ENCODE assay signal across 7 cellular contexts in genomic region chr19:14249891-14250290, GRCh38. TPM values are rescaled to one million over a fixed set of nuclear protein-coding genes. Genes with fewer than 3 reads are reported as not detected.
DNase-seq lines count a peak whose midpoint lies in the region; ATAC-seq and TF ChIP-seq lines count a peak whose summit lies in the region.
"Not testable (repeated sequence)": the region's sequence is repeated elsewhere in the genome, so short reads cannot be mapped to it uniquely, and the experiment has no call there.

No MANE protein-coding gene starts in this region.

- POLR2A ChIA-PET in CD4-positive, alpha-beta memory T cell (lab: Charles Lee; ENCODE audit: partially characterized antibody): interaction anchor here (1.6 kb wide), 1 partner anchor 26 kb away, joined by 5 read pairs; no protein-coding TSS in a partner anchor
- POLR2A ChIA-PET in WTC11 (lab: Charles Lee): interaction anchor here (0.7 to 1.2 kb wide), 3 partner anchors 16 to 42 kb away, joined by 3 to 4 read pairs (median 4); no protein-coding TSS in a partner anchor

- H3K27me3 Mint-ChIP-seq in CD4-positive, alpha-beta memory T cell; activated T-helper 1 cell treated with anti-CD3 and anti-CD28 coated beads, Interleukin-12 subunit alpha, Interleukin-12 subunit beta, Interleukin-2, Interleukin-4 antibody, amounts not matched to agents 30 ng/mL and 10 ng/mL and 1 ng/mL, durations not matched to agents 14 hours and 24 hours and 36 hours (ENCODE audit: insufficient read depth); brain; memory B cell: not testable (repeated sequence)
- H3K27me3 Mint-ChIP-seq in WTC11 (ENCODE audit: low read depth) (peaks cover 17% of the 10 kb centered on the region), neural progenitor cell (ENCODE audit: insufficient read depth, low read depth) (peaks cover 12% of the 10 kb centered on the region)

- intact Hi-C loops in CD4-positive, alpha-beta memory T cell (cut with micrococcal nuclease); activated T-helper 1 cell treated with anti-CD3 and anti-CD28 coated beads, Interleukin-12 subunit alpha, Interleukin-12 subunit beta, Interleukin-2, Interleukin-4 antibody, amounts not matched to agents 30 ng/mL and 10 ng/mL and 1 ng/mL, durations not matched to agents 14 hours and 24 hours and 36 hours (cut with micrococcal nuclease): not testable (repeated sequence)

- not testable (repeated sequence) for H3K36me3 ChIP-seq in CD4-positive, alpha-beta memory T cell (ENCODE audit: insufficient read depth, low read length); HUES6 (ENCODE audit: control insufficient read depth, insufficient read depth, low read length); neural progenitor cell

- peak overlapping the region; percentile 40 for H3K9ac ChIP-seq in HUES6 (ENCODE audit: low read length)
- not testable (repeated sequence) for H3K9ac ChIP-seq in neural progenitor cell

- not testable (repeated sequence) for H3K4me3 ChIP-seq in CD4-positive, alpha-beta memory T cell (ENCODE audit: low read length in 2 of 2); neural progenitor cell
- H3K4me3 ChIP-seq in HUES6 (ENCODE audit: low read depth, low read length): peak overlapping the region; percentile 68

- peak overlapping the region; percentile 67 to 76 (median 72) for H3K4me3 Mint-ChIP-seq in CD4-positive, alpha-beta memory T cell
- peak overlapping the region; percentile 63 for H3K4me3 Mint-ChIP-seq in WTC11
- not testable (repeated sequence) for H3K4me3 Mint-ChIP-seq in activated T-helper 1 cell treated with anti-CD3 and anti-CD28 coated beads, Interleukin-12 subunit alpha, Interleukin-12 subunit beta, Interleukin-2, Interleukin-4 antibody, amounts not matched to agents 30 ng/mL and 10 ng/mL and 1 ng/mL, durations not matched to agents 14 hours and 24 hours and 36 hours
- H3K4me3 Mint-ChIP-seq in brain: peak overlapping the region in 4 of 5 experiments; percentile 49 to 80 (median 76)
- H3K4me3 Mint-ChIP-seq in memory B cell: peak overlapping the region; percentile 89
- peak overlapping the region; percentile 79 for H3K4me3 Mint-ChIP-seq in neural progenitor cell

- not testable (repeated sequence) for H3K36me3 Mint-ChIP-seq in CD4-positive, alpha-beta memory T cell; WTC11; activated T-helper 1 cell treated with anti-CD3 and anti-CD28 coated beads, Interleukin-12 subunit alpha, Interleukin-12 subunit beta, Interleukin-2, Interleukin-4 antibody, amounts not matched to agents 30 ng/mL and 10 ng/mL and 1 ng/mL, durations not matched to agents 14 hours and 24 hours and 36 hours (ENCODE audit: low read depth); brain; memory B cell; neural progenitor cell

- not testable (repeated sequence) for H3K27ac ChIP-seq in CD4-positive, alpha-beta memory T cell (ENCODE audit: low read depth, low read length); HUES6 (ENCODE audit: low read depth, low read length); neural progenitor cell

- H3K79me2 ChIP-seq in neural progenitor cell (ENCODE audit: low read depth): not testable (repeated sequence)

- TF ChIP-seq CTCF in WTC11 (IDR thresholded peaks at IDR 0.05); brain (conservative IDR thresholded peaks at IDR 0.05); neural progenitor cell (IDR thresholded peaks at IDR 0.05): not testable (repeated sequence)

- H3K4me1 ChIP-seq in CD4-positive, alpha-beta memory T cell (ENCODE audit: insufficient read depth, low read length): peaks cover 11% of the 10 kb centered on the region
- not testable (repeated sequence) for H3K4me1 ChIP-seq in HUES6 (ENCODE audit: control insufficient read depth, insufficient read depth, low read length); neural progenitor cell

- not testable (repeated sequence) for H3K27me3 ChIP-seq in CD4-positive, alpha-beta memory T cell (ENCODE audit: insufficient read depth, low read length); HUES6 (ENCODE audit: control insufficient read depth, insufficient read depth, low read length); neural progenitor cell

- H2AFZ ChIP-seq in neural progenitor cell (replicated peaks): not testable (repeated sequence)

- H3K9me3 Mint-ChIP-seq in CD4-positive, alpha-beta memory T cell; WTC11; activated T-helper 1 cell treated with anti-CD3 and anti-CD28 coated beads, Interleukin-12 subunit alpha, Interleukin-12 subunit beta, Interleukin-2, Interleukin-4 antibody, amounts not matched to agents 30 ng/mL and 10 ng/mL and 1 ng/mL, durations not matched to agents 14 hours and 24 hours and 36 hours; brain; memory B cell; neural progenitor cell: not testable (repeated sequence)

- H3F3A ChIP-seq in neural progenitor cell (ENCODE audit: low read depth): peaks cover 54% of the 10 kb centered on the region

- CTCF ChIA-PET in CD4-positive, alpha-beta memory T cell (lab: Charles Lee; ENCODE audit: partially characterized antibody): not testable (repeated sequence)
- CTCF ChIA-PET in WTC11 (lab: Charles Lee): interaction anchor here (1.0 to 1.1 kb wide), 2 partner anchors 39 to 98 kb away, joined by 6 to 8 read pairs; no protein-coding TSS in a partner anchor

- not testable (repeated sequence) for ATAC-seq in WTC11; memory B cell (ENCODE audit: low read depth)

- not testable (repeated sequence) for H3K9me3 ChIP-seq in CD4-positive, alpha-beta memory T cell (ENCODE audit: control insufficient read depth in 1 of 2, low read length in 2 of 2); HUES6 (ENCODE audit: control insufficient read depth, insufficient read depth, low read depth, low read length); neural progenitor cell (ENCODE audit: low read depth)

- H4K20me1 ChIP-seq in neural progenitor cell (ENCODE audit: low read depth): not testable (repeated sequence)

- DNase-seq in CD4-positive, alpha-beta memory T cell; WTC11 (ENCODE audit: low spot score); activated T-helper 1 cell treated with anti-CD3 and anti-CD28 coated beads, Interleukin-12 subunit alpha, Interleukin-12 subunit beta, Interleukin-2, Interleukin-4 antibody, amounts not matched to agents 30 ng/mL and 10 ng/mL and 1 ng/mL, durations not matched to agents 14 hours and 24 hours and 36 hours (ENCODE audit: low spot score); memory B cell (ENCODE audit: low spot score in 2 of 2); neural progenitor cell (ENCODE audit: low spot score): not testable (repeated sequence)

- H3K27ac Mint-ChIP-seq in CD4-positive, alpha-beta memory T cell: peak overlapping the region in 1 of 7 donors; percentile 12
- H3K27ac Mint-ChIP-seq in WTC11 (peak overlapping the region; percentile 45; the same call in 1 of the 2 replicates), brain (peak overlapping the region; percentile 57 to 97 (median 96)), memory B cell (peak overlapping the region; percentile 60), neural progenitor cell (peak overlapping the region; percentile 89)
- peak overlapping the region; percentile 44 for H3K27ac Mint-ChIP-seq in activated T-helper 1 cell treated with anti-CD3 and anti-CD28 coated beads, Interleukin-12 subunit alpha, Interleukin-12 subunit beta, Interleukin-2, Interleukin-4 antibody, amounts not matched to agents 30 ng/mL and 10 ng/mL and 1 ng/mL, durations not matched to agents 14 hours and 24 hours and 36 hours

- peak overlapping the region; percentile 82 for H3K4me2 ChIP-seq in neural progenitor cell

- peaks cover 0 to 22% (median 14%) of the 10 kb centered on the region in 4 donors for H3K4me1 Mint-ChIP-seq in CD4-positive, alpha-beta memory T cell
- H3K4me1 Mint-ChIP-seq in WTC11: peaks cover 19% of the 10 kb centered on the region
- H3K4me1 Mint-ChIP-seq in activated T-helper 1 cell treated with anti-CD3 and anti-CD28 coated beads, Interleukin-12 subunit alpha, Interleukin-12 subunit beta, Interleukin-2, Interleukin-4 antibody, amounts not matched to agents 30 ng/mL and 10 ng/mL and 1 ng/mL, durations not matched to agents 14 hours and 24 hours and 36 hours (ENCODE audit: low read depth); memory B cell: not testable (repeated sequence)
- H3K4me1 Mint-ChIP-seq in brain: peaks cover 45% of the 10 kb centered on the region
- H3K4me1 Mint-ChIP-seq in neural progenitor cell: peaks cover 37% of the 10 kb centered on the region

TF ChIP-seq in WTC11, 78 proteins besides CTCF, POLR2A, EP300 and RAD21 (continues in another document):
- TF ChIP-seq USF2 (CRISPR knock-in tag; IDR thresholded peaks at IDR 0.05): peak; percentile 42

RNA-seq across cellular contexts. Expression of gene ADGRL1, which starts 43.9 kb away (rescaled TPM):
- 10 to 100 TPM; 19.3 to 22.0 TPM for total RNA-seq in CD4-positive, alpha-beta memory T cell
- 1 to 10 TPM in 1 of 2 donors, under 1 TPM in 1; 0.55 to 1.3 TPM for polyA plus RNA-seq in CD4-positive, alpha-beta memory T cell
- total RNA-seq in WTC11 (2021) (128 to 140 TPM (median 140 TPM) in 3 replicates), neural progenitor cell (ENCODE audit: low replicate concordance) (13.3 and 59.0 TPM in 2 replicates)
- 11.6 and 12.4 TPM in 2 replicates for total RNA-seq in activated T-helper 1 cell treated with anti-CD3 and anti-CD28 coated beads, Interleukin-12 subunit alpha, Interleukin-12 subunit beta, Interleukin-2, Interleukin-4 antibody, amounts not matched to agents 30 ng/mL and 10 ng/mL and 1 ng/mL, durations not matched to agents 14 hours and 24 hours and 36 hours
- polyA plus RNA-seq in brain (ENCODE audit: insufficient read depth, low read depth, low replicate concordance): 78.5 TPM
